2 cellular contexts compared by ENCODE assay signal in the genomic region with DNA sequence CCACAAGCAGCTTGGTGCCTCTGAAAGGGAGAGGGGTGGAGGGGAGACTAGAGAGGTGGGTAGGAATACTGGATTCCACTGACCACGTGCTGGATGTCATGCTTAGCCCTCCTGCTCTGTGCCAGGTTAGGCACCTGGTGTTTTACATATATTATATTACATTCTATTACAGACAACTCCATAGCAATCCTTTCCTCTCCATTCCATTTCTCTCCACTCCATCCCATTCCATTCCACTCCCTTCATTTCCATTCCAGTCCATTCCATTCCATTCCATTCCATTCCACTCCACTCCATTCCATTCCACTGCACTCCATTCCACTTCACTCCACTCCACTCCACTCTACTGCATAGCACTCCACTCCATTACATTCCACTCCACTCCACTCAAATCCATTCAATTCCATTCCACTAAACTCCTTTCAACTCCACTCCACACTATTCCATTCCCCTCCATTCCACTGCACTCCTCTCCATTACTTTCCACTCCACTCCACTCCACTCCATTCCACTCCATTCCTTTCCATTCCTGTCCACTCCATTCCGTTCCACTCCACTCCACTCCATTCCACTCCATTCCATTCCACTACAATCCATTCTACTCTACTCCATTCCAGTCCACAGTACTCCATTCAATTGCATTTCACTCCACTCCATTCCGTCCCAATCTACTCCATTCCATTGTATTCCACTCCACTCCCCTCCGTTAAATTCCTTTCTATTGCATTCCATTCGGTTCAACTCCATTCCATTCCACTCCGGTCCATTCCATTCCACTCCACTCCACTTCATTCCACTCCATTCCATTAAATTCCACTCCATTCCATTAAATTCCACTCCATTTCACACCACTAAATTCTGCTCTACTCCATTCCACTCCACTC.
A peak's percentile ranks its signal among the peaks of the same experiment; 100 is the strongest.
TF ChIP-seq lines count a peak whose summit lies in the region.

No MANE protein-coding gene starts in this region.

TF ChIP-seq in H1, 55 proteins besides CTCF, POLR2A, EP300 and RAD21:
- TF ChIP-seq RBBP5 (IDR thresholded peaks at IDR 0.05; ENCODE audit: borderline replicate concordance, low read depth, low read length) = no peak
- no peak for TF ChIP-seq EZH2 (IDR thresholded peaks at IDR 0.05; ENCODE audit: low read depth, low read length, severe bottlenecking)
- TF ChIP-seq SP4 (IDR thresholded peaks at IDR 0.05; ENCODE audit: low read length) = no peak
- TF ChIP-seq, protein P1, sequence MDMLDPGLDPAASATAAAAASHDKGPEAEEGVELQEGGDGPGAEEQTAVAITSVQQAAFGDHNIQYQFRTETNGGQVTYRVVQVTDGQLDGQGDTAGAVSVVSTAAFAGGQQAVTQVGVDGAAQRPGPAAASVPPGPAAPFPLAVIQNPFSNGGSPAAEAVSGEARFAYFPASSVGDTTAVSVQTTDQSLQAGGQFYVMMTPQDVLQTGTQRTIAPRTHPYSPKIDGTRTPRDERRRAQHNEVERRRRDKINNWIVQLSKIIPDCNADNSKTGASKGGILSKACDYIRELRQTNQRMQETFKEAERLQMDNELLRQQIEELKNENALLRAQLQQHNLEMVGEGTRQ (IDR thresholded peaks at IDR 0.05; ENCODE audit: low read length) = no peak
- TF ChIP-seq SRF (IDR thresholded peaks at IDR 0.05; ENCODE audit: low read depth, low read length) = no peak

TF ChIP-seq in HepG2, 621 proteins besides CTCF, POLR2A, EP300 and RAD21:
- TF ChIP-seq ZNF720 (CRISPR knock-in tag; IDR thresholded peaks at IDR 0.05) (no peak), MYNN (CRISPR knock-in tag; IDR thresholded peaks at IDR 0.05; ENCODE audit: low read depth) (no peak), ZKSCAN5 (CRISPR knock-in tag; IDR thresholded peaks at IDR 0.05) (peak; percentile 73), FOXP1 (IDR thresholded peaks at IDR 0.05) (peak; percentile 23; the same call in 1 of the 2 replicates), FOXP1 (CRISPR knock-in tag; IDR thresholded peaks at IDR 0.05) (no peak), ZNF224 (CRISPR knock-in tag; IDR thresholded peaks at IDR 0.05) (no peak), IKZF1 (IDR thresholded peaks at IDR 0.05) (peak; percentile 31; the same call in 1 of the 2 replicates), TGIF2 (CRISPR knock-in tag; IDR thresholded peaks at IDR 0.05) (no peak), ZBTB1 (CRISPR knock-in tag; IDR thresholded peaks at IDR 0.05; ENCODE audit: borderline replicate concordance) (no peak)
- TF ChIP-seq, protein P2, sequence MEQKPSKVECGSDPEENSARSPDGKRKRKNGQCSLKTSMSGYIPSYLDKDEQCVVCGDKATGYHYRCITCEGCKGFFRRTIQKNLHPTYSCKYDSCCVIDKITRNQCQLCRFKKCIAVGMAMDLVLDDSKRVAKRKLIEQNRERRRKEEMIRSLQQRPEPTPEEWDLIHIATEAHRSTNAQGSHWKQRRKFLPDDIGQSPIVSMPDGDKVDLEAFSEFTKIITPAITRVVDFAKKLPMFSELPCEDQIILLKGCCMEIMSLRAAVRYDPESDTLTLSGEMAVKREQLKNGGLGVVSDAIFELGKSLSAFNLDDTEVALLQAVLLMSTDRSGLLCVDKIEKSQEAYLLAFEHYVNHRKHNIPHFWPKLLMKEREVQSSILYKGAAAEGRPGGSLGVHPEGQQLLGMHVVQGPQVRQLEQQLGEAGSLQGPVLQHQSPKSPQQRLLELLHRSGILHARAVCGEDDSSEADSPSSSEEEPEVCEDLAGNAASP (CRISPR knock-in tag; IDR thresholded peaks at IDR 0.05; ENCODE audit: borderline replicate concordance) = no peak
- TF ChIP-seq, protein P3, sequence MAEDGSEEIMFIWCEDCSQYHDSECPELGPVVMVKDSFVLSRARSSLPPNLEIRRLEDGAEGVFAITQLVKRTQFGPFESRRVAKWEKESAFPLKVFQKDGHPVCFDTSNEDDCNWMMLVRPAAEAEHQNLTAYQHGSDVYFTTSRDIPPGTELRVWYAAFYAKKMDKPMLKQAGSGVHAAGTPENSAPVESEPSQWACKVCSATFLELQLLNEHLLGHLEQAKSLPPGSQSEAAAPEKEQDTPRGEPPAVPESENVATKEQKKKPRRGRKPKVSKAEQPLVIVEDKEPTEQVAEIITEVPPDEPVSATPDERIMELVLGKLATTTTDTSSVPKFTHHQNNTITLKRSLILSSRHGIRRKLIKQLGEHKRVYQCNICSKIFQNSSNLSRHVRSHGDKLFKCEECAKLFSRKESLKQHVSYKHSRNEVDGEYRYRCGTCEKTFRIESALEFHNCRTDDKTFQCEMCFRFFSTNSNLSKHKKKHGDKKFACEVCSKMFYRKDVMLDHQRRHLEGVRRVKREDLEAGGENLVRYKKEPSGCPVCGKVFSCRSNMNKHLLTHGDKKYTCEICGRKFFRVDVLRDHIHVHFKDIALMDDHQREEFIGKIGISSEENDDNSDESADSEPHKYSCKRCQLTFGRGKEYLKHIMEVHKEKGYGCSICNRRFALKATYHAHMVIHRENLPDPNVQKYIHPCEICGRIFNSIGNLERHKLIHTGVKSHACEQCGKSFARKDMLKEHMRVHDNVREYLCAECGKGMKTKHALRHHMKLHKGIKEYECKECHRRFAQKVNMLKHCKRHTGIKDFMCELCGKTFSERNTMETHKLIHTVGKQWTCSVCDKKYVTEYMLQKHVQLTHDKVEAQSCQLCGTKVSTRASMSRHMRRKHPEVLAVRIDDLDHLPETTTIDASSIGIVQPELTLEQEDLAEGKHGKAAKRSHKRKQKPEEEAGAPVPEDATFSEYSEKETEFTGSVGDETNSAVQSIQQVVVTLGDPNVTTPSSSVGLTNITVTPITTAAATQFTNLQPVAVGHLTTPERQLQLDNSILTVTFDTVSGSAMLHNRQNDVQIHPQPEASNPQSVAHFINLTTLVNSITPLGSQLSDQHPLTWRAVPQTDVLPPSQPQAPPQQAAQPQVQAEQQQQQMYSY (CRISPR knock-in tag; IDR thresholded peaks at IDR 0.05) = peak; percentile 91
- TF ChIP-seq, protein P4, sequence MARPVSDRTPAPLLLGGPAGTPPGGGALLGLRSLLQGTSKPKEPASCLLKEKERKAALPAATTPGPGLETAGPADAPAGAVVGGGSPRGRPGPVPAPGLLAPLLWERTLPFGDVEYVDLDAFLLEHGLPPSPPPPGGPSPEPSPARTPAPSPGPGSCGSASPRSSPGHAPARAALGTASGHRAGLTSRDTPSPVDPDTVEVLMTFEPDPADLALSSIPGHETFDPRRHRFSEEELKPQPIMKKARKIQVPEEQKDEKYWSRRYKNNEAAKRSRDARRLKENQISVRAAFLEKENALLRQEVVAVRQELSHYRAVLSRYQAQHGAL (CRISPR knock-in tag; IDR thresholded peaks at IDR 0.05; ENCODE audit: not compliant biosample characterization) = no peak
